Comparison of ENCODE assay signal across 8 cellular contexts in the genomic region with DNA sequence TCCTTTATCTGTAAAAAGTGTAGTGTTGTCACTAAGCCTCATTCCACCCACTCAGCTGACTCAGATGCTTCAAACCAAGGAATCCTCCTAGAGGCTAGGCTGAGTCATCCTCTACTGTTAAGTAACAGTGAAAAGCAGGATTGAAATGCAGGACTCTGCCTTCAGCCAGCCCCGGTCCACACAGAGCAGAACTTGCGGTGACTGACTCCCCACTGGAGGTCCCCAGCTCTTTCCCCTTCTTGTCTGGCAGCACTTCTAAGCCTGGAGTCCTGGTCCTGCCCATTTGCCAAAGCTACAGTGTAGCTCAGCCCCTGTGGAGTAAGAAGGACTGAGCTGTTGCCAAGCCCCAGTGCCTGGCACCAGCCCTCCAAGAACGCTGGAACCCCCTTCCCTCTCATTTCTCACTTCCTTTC. TPM values are rescaled to one million over a fixed set of nuclear protein-coding genes. Genes with fewer than 3 reads are reported as not detected.
A peak's percentile ranks its signal among the peaks of the same experiment; 100 is the strongest.
DNase-seq lines count a peak whose midpoint lies in the region; ATAC-seq and TF ChIP-seq lines count a peak whose summit lies in the region.

No MANE protein-coding gene starts in this region.

- DNase-seq in activated T-cell treated with anti-CD3 and anti-CD28 coated beads for 24 hours (ENCODE audit: low read depth), result peak; percentile 52
- no peak for DNase-seq in activated T-cell treated with anti-CD3 and anti-CD28 coated beads, Interleukin-2, amount 50 U/mL, for 1 hour
- peak; percentile 45 to 58 for DNase-seq in activated T-cell treated with anti-CD3 and anti-CD28 coated beads, Interleukin-2, amount 50 U/mL, for 72 hours
- DNase-seq in heart left ventricle, result peak in 2 of 5 donors; percentile 34 to 40
- peak; percentile 63 for DNase-seq in stimulated activated CD4-positive, alpha-beta T cell treated with anti-CD3 and anti-CD28 coated beads, Interleukin-15, amount 100 ng/mL, for 24 hours
- no peak for DNase-seq in progenitor cell of endocrine pancreas (ENCODE audit: low spot score, unreplicated experiment)
- DNase-seq in cortex of kidney (lab: John Stamatoyannopoulos, UW), result no peak

- no peaks in the 10 kb centered on the region for H3K36me3 Mint-ChIP-seq in activated T-cell treated with anti-CD3 and anti-CD28 coated beads, Interleukin-2, amount 50 U/mL, for 72 hours (ENCODE audit: insufficient read depth in 2 of 2)
- H3K36me3 Mint-ChIP-seq in progenitor cell of endocrine pancreas (ENCODE audit: insufficient read depth), result no peaks in the 10 kb centered on the region

- no peak for TF ChIP-seq POLR2A in heart left ventricle (IDR thresholded peaks at IDR 0.05)

- peaks cover 29% of the 10 kb centered on the region for H3K4me1 Mint-ChIP-seq in activated T-cell treated with anti-CD3 and anti-CD28 coated beads, Interleukin-2, amount 50 U/mL, for 72 hours (ENCODE audit: low read depth)
- peaks cover 4% of the 10 kb centered on the region for H3K4me1 Mint-ChIP-seq in progenitor cell of endocrine pancreas (ENCODE audit: low read depth)

- peaks cover 2 to 6% of the 10 kb centered on the region in 2 donors for H3K9me3 Mint-ChIP-seq in activated T-cell treated with anti-CD3 and anti-CD28 coated beads, Interleukin-2, amount 50 U/mL, for 72 hours
- peaks cover 4% of the 10 kb centered on the region for H3K9me3 Mint-ChIP-seq in progenitor cell of endocrine pancreas (ENCODE audit: low read depth)

- peak overlapping the region in 6 of 12 donors; percentile 18 to 58 (median 52) for H3K4me3 ChIP-seq in heart left ventricle

- H3K9me3 ChIP-seq in heart left ventricle, result no peaks in the 10 kb centered on the region

- no peaks in the 10 kb centered on the region for H3K36me3 ChIP-seq in heart left ventricle

- H3K27ac ChIP-seq in heart left ventricle, result peak overlapping the region in 3 of 12 donors; percentile 7 to 74 (median 62)

- H3K27ac Mint-ChIP-seq in activated T-cell treated with anti-CD3 and anti-CD28 coated beads, Interleukin-2, amount 50 U/mL, for 72 hours, result no peak overlapping the region
- no peak overlapping the region for H3K27ac Mint-ChIP-seq in progenitor cell of endocrine pancreas

- peak; percentile 95 to 96 for ATAC-seq in activated T-cell treated with anti-CD3 and anti-CD28 coated beads, Interleukin-2, amount 50 U/mL, for 72 hours (replicated peaks in 1 of 2)
- ATAC-seq in heart left ventricle (peak; percentile 30 to 86 (median 68)), HG02678 (IDR thresholded peaks at IDR 0.05; ENCODE audit: unreplicated experiment) (no peak)

- intact Hi-C loops in heart left ventricle (cut with DNase I), result no loop called here

- no peaks in the 10 kb centered on the region for H3K27me3 ChIP-seq in heart left ventricle

- TF ChIP-seq CTCF in heart left ventricle (IDR thresholded peaks at IDR 0.05), result no peak
- no peak for TF ChIP-seq CTCF in progenitor cell of endocrine pancreas (IDR thresholded peaks at IDR 0.05; ENCODE audit: unreplicated experiment)

- peaks cover 0 to 53% (median 13%) of the 10 kb centered on the region in 12 donors for H3K4me1 ChIP-seq in heart left ventricle

- no peak overlapping the region for H3K4me3 Mint-ChIP-seq in activated T-cell treated with anti-CD3 and anti-CD28 coated beads, Interleukin-2, amount 50 U/mL, for 72 hours
- H3K4me3 Mint-ChIP-seq in progenitor cell of endocrine pancreas (ENCODE audit: low read depth), result no peak overlapping the region

- H3K27me3 Mint-ChIP-seq in activated T-cell treated with anti-CD3 and anti-CD28 coated beads, Interleukin-2, amount 50 U/mL, for 72 hours (ENCODE audit: low read depth), result peaks cover 27% of the 10 kb centered on the region
- peaks cover 29% of the 10 kb centered on the region for H3K27me3 Mint-ChIP-seq in progenitor cell of endocrine pancreas

- 36 to 58% (median 47%) methylated on average over 3 of the region's 3 CpGs for WGBS in heart left ventricle, 4 donors

RNA-seq across cellular contexts. Expression of a gene that starts 1.7 kb away (rescaled TPM):
- not detected for total RNA-seq in activated T-cell treated with anti-CD3 and anti-CD28 coated beads, Interleukin-2, amount 50 U/mL, for 72 hours
- total RNA-seq in heart left ventricle, result 10 to 100 TPM in 1 of 9 donors, 1 to 10 TPM in 6, under 1 TPM in 2; 0.31 to 11.1 (median 1.5) TPM
- polyA plus RNA-seq in heart left ventricle, result under 1 TPM; 0.65 to 0.83 TPM
- total RNA-seq in progenitor cell of endocrine pancreas, result 0.13 TPM in 1 of 2 replicates, not detected in the other

RNA-seq across cellular contexts. Expression of a gene that starts 22.2 kb away (rescaled TPM):
- not detected for total RNA-seq in activated T-cell treated with anti-CD3 and anti-CD28 coated beads, Interleukin-2, amount 50 U/mL, for 72 hours
- total RNA-seq in heart left ventricle (1 to 10 TPM in 1 of 9 donors, not detected in 8; 2.2 TPM), progenitor cell of endocrine pancreas (5.6 and 8.4 TPM in 2 replicates)
- not detected for polyA plus RNA-seq in heart left ventricle

RNA-seq across cellular contexts. Expression of a gene that starts 51.5 kb away (rescaled TPM):
- not detected for total RNA-seq in activated T-cell treated with anti-CD3 and anti-CD28 coated beads, Interleukin-2, amount 50 U/mL, for 72 hours
- under 1 TPM in 5 of 9 donors, not detected in 4; 0.16 to 0.60 (median 0.40) TPM for total RNA-seq in heart left ventricle
- polyA plus RNA-seq in heart left ventricle, result under 1 TPM in 1 of 2 donors, not detected in 1; 0.36 TPM
- not detected in 2 replicates for total RNA-seq in progenitor cell of endocrine pancreas

RNA-seq across cellular contexts. Expression of a gene that starts 58.2 kb away (rescaled TPM):
- total RNA-seq in activated T-cell treated with anti-CD3 and anti-CD28 coated beads, Interleukin-2, amount 50 U/mL, for 72 hours, result not detected
- total RNA-seq in heart left ventricle (10 to 100 TPM in 5 of 9 donors, 1 to 10 TPM in 4; 5.8 to 39.6 (median 14.3) TPM), progenitor cell of endocrine pancreas (2.9 and 3.2 TPM in 2 replicates)
- 10 to 100 TPM in 1 of 2 donors, 1 to 10 TPM in 1; 4.1 to 11.0 TPM for polyA plus RNA-seq in heart left ventricle

Comparison
In these comparisons a context has a peak if more than half of its experiments do, and no peak if none do; other contexts are left out.
1. DNase-seq: peak in activated T-cell treated with anti-CD3 and anti-CD28 coated beads for 24 hours (single experiment), activated T-cell treated with anti-CD3 and anti-CD28 coated beads, Interleukin-2, amount 50 U/mL, for 72 hours (2 of 2) and stimulated activated CD4-positive, alpha-beta T cell treated with anti-CD3 and anti-CD28 coated beads, Interleukin-15, amount 100 ng/mL, for 24 hours (single experiment); none in activated T-cell treated with anti-CD3 and anti-CD28 coated beads, Interleukin-2, amount 50 U/mL, for 1 hour (single experiment), progenitor cell of endocrine pancreas (single experiment) and cortex of kidney (single experiment).